ENCODE assay signal across 19 cellular contexts in the genomic region with DNA sequence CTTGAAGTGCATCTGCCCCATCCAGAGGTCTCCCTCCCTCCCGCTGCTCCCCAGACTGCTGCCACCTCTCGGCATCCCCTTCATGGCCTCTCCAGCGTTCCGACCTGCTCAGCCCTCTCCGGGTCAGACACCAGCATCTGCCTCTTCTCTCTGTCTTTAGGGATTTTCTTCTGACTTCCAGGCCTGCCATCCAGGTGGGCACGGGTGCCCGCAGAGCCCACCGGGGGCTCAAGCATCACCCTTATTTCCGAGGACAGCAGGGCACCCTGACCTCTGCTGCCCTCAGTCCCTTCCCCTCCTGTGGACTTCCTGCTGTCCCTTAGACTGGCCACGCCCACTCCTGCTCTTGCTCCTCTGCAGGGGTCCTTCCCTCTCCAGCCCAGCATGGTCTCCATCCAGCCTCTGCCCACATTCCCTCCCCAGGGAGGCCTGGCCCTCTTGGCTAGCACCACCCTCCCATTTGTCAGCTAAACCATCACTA. TPM values are rescaled to one million over a fixed set of nuclear protein-coding genes. Genes with fewer than 3 reads are reported as not detected.
DNase-seq lines count a peak whose midpoint lies in the region; ATAC-seq and TF ChIP-seq lines count a peak whose summit lies in the region.
"Had no signal": no experiment of that assay in that cellular context is flagged by ENCODE, and none has a peak within 500 bp of the region (broad histone marks: within the 10 kb centered on the region; RNA-seq: fewer than 3 reads in every experiment).

No MANE protein-coding gene starts in this region.

- peaks cover 9% of the 10 kb centered on the region for H3K36me3 ChIP-seq in H7 (replicated peaks; ENCODE audit: control insufficient read depth, insufficient read depth, low read length)

- no peak overlapping the region for H3K4me3 Mint-ChIP-seq in activated T-cell treated with anti-CD3 and anti-CD28 coated beads, Interleukin-2, amount 50 U/mL, for 24 hours
- H3K4me3 Mint-ChIP-seq in chondrocyte (ENCODE audit: unreplicated experiment), result no peak overlapping the region
- H3K4me3 Mint-ChIP-seq in osteocyte (ENCODE audit: unreplicated experiment), result no peak overlapping the region

- no peak overlapping the region for H3K4me3 ChIP-seq in H7 (ENCODE audit: insufficient read depth, low read depth, low read length)
- H3K4me3 ChIP-seq: HAP-1 had no signal

- TF ChIP-seq CTCF in chondrocyte (IDR thresholded peaks at IDR 0.05) (no peak), osteocyte (IDR thresholded peaks at IDR 0.05) (no peak)

- H3K36me3 Mint-ChIP-seq in activated T-cell treated with anti-CD3 and anti-CD28 coated beads, Interleukin-2, amount 50 U/mL, for 24 hours (ENCODE audit: low read depth), result peaks cover 38% of the 10 kb centered on the region
- peaks cover 14% of the 10 kb centered on the region for H3K36me3 Mint-ChIP-seq in chondrocyte (ENCODE audit: low read depth)
- peaks cover 12% of the 10 kb centered on the region for H3K36me3 Mint-ChIP-seq in osteocyte (ENCODE audit: unreplicated experiment)

- no peaks in the 10 kb centered on the region for H3K27me3 Mint-ChIP-seq in activated T-cell treated with anti-CD3 and anti-CD28 coated beads, Interleukin-2, amount 50 U/mL, for 24 hours
- no peaks in the 10 kb centered on the region for H3K27me3 Mint-ChIP-seq in chondrocyte (ENCODE audit: low read depth)
- no peaks in the 10 kb centered on the region for H3K27me3 Mint-ChIP-seq in osteocyte (ENCODE audit: unreplicated experiment)

- DNase-seq in activated T-cell treated with anti-CD3 and anti-CD28 coated beads, Interleukin-2, amount 50 U/mL, for 24 hours, result peak; percentile 24
- DNase-seq in activated T-cell treated with anti-CD3 and anti-CD28 coated beads, Interleukin-2, amount 50 U/mL, for 1 hour, result no peak
- peak; percentile 53 for DNase-seq in H7
- DNase-seq in chondrocyte (ENCODE audit: low spot score), result peak; percentile 57
- peak; percentile 69 for DNase-seq in osteocyte (ENCODE audit: extremely low spot score, unreplicated experiment)
- DNase-seq in AG08396 (ENCODE audit: low spot score), result no peak
- no peak for DNase-seq in islet precursor cell
- DNase-seq: AML-193, DMS53, KG1, NCI-H1092, NCI-H1436 treated with DMSO at 0.1 percent for 48 hours, NCI-H2029, NCI-H226, NCI-H524 treated with DMSO at 0.1 percent for 48 hours, SIG-M5, SK-N-SH had no signal

- H3K4me1 Mint-ChIP-seq in activated T-cell treated with anti-CD3 and anti-CD28 coated beads, Interleukin-2, amount 50 U/mL, for 24 hours (ENCODE audit: low read depth), result peaks cover 25% of the 10 kb centered on the region
- H3K4me1 Mint-ChIP-seq in chondrocyte (ENCODE audit: low read depth), result peaks cover 19% of the 10 kb centered on the region
- peaks cover 2% of the 10 kb centered on the region for H3K4me1 Mint-ChIP-seq in osteocyte (ENCODE audit: unreplicated experiment)

- no peak for ATAC-seq in HG03565 (IDR thresholded peaks at IDR 0.05; ENCODE audit: unreplicated experiment)

- H3K9me3 Mint-ChIP-seq in activated T-cell treated with anti-CD3 and anti-CD28 coated beads, Interleukin-2, amount 50 U/mL, for 24 hours, result no peaks in the 10 kb centered on the region
- H3K9me3 Mint-ChIP-seq in chondrocyte (ENCODE audit: low read depth) (no peaks in the 10 kb centered on the region), osteocyte (ENCODE audit: unreplicated experiment) (no peaks in the 10 kb centered on the region)

- H3K27me3 ChIP-seq in H7 (ENCODE audit: control insufficient read depth, insufficient read depth, low read length), result no peaks in the 10 kb centered on the region

- no peak overlapping the region for H3K27ac Mint-ChIP-seq in activated T-cell treated with anti-CD3 and anti-CD28 coated beads, Interleukin-2, amount 50 U/mL, for 24 hours
- no peak overlapping the region for H3K27ac Mint-ChIP-seq in chondrocyte (ENCODE audit: unreplicated experiment)
- H3K27ac Mint-ChIP-seq in osteocyte (ENCODE audit: unreplicated experiment), result no peak overlapping the region

RNA-seq across cellular contexts. Expression of a gene that starts 3.3 kb away (rescaled TPM):
- total RNA-seq in H7 (2014; rRNA removed; shearing (Covaris generic)), result 30.9 and 33.8 TPM in 2 replicates
- total RNA-seq in chondrocyte (10.2 to 32.8 TPM (median 31.3 TPM) in 3 replicates), osteocyte (13.1 and 13.6 TPM in 2 replicates)

RNA-seq across cellular contexts. Expression of a gene that starts 44.9 kb away (rescaled TPM):
- 18.4 and 30.7 TPM in 2 replicates for total RNA-seq in H7 (2014; rRNA removed; shearing (Covaris generic))
- total RNA-seq in chondrocyte (44.5 to 58.1 TPM (median 50.4 TPM) in 3 replicates), osteocyte (66.9 and 67.0 TPM in 2 replicates)

Comparison
In these comparisons a context has a peak if more than half of its experiments do, and no peak if none do; other contexts are left out.
1. DNase-seq: peak in activated T-cell treated with anti-CD3 and anti-CD28 coated beads, Interleukin-2, amount 50 U/mL, for 24 hours (single experiment), H7 (single experiment), chondrocyte (single experiment) and osteocyte (single experiment); none in activated T-cell treated with anti-CD3 and anti-CD28 coated beads, Interleukin-2, amount 50 U/mL, for 1 hour (single experiment), AG08396 (single experiment) and islet precursor cell (single experiment).